In the genomic region with DNA sequence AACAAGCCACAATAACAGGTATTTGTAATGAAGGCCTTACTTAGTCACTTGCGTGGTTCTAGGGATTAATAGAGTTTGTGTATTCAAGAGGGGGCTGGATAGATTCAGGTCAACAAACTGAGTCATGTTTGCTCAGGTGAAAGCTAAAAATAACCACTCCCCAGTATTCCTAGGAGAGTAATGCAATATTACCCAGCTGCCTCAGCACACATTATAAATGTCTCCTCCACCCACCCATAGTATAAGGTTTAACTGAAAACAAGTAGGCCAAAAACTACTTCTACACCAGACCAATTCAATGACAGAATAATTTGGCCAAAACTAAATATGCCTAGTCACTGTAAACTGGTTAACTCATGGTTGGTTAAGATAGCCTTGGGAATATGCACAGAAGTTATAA, we compare ENCODE assay signal across 1 cellular context.
TF ChIP-seq lines count a peak whose summit lies in the region.

No MANE protein-coding gene starts in this region.

TF ChIP-seq in K562, 482 proteins besides CTCF, POLR2A, EP300 and RAD21 (continued from another document):
- TF ChIP-seq, protein P1, sequence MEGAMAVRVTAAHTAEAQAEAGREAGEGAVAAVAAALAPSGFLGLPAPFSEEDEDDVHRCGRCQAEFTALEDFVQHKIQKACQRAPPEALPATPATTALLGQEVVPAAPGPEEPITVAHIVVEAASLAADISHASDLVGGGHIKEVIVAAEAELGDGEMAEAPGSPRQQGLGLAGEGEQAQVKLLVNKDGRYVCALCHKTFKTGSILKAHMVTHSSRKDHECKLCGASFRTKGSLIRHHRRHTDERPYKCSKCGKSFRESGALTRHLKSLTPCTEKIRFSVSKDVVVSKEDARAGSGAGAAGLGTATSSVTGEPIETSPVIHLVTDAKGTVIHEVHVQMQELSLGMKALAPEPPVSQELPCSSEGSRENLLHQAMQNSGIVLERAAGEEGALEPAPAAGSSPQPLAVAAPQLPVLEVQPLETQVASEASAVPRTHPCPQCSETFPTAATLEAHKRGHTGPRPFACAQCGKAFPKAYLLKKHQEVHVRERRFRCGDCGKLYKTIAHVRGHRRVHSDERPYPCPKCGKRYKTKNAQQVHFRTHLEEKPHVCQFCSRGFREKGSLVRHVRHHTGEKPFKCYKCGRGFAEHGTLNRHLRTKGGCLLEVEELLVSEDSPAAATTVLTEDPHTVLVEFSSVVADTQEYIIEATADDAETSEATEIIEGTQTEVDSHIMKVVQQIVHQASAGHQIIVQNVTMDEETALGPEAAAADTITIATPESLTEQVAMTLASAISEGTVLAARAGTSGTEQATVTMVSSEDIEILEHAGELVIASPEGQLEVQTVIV (CRISPR knock-in tag; IDR thresholded peaks at IDR 0.05; ENCODE audit: borderline replicate concordance), result no peak
